8 cellular contexts compared by ENCODE assay signal in genomic region chr12:92144631-92145480, GRCh38. TPM values are rescaled to one million over a fixed set of nuclear protein-coding genes. Genes with fewer than 3 reads are reported as not detected.
DNase-seq lines count a peak whose midpoint lies in the region; ATAC-seq and TF ChIP-seq lines count a peak whose summit lies in the region.

No MANE protein-coding gene starts in this region.

- peak overlapping the region; percentile 9 for H3K4me2 ChIP-seq in fibroblast of lung (ENCODE audit: extremely low read depth, insufficient read depth, low read length)

- no peaks in the 10 kb centered on the region for H3K9me3 Mint-ChIP-seq in activated T-cell treated with anti-CD3 and anti-CD28 coated beads, Interleukin-2, amount 50 U/mL, for 4 hours
- no peaks in the 10 kb centered on the region for H3K9me3 Mint-ChIP-seq in nephron

- no peaks in the 10 kb centered on the region for H3K27me3 ChIP-seq in NT2/D1 (ENCODE audit: insufficient read depth, insufficient read length)
- no peaks in the 10 kb centered on the region for H3K27me3 ChIP-seq in fibroblast of lung (ENCODE audit: control insufficient read depth, insufficient read depth, low read length)

- peak; percentile 81 for DNase-seq in EH (ENCODE audit: low read depth)
- peak; percentile 18 for DNase-seq in NT2/D1 (ENCODE audit: low read depth, low spot score)
- peak; percentile 55 for DNase-seq in activated T-cell treated with anti-CD3 and anti-CD28 coated beads, Interleukin-2, amount 50 U/mL, for 4 hours
- peak; percentile 57 to 74 for DNase-seq in fibroblast of lung (ENCODE audit: low read depth in 2 of 2)
- DNase-seq in stimulated activated naive CD4-positive, alpha-beta T cell treated with Interleukin-2 at 50 U/mL for 16 hours (lab: John Stamatoyannopoulos, UW): peak; percentile 48
- no peak for DNase-seq in GM19238 (ENCODE audit: insufficient read length, low spot score)

- H2AFZ ChIP-seq in fibroblast of lung (ENCODE audit: low read length): no peak overlapping the region

- TF ChIP-seq CTCF in fibroblast of lung (conservative IDR thresholded peaks at IDR 0.05 in 1 of 2, IDR thresholded peaks at IDR 0.05 in 1 of 2; ENCODE audit: low read depth in 1 of 2, low read length in 2 of 2): no peak
- TF ChIP-seq CTCF in nephron (IDR thresholded peaks at IDR 0.05; ENCODE audit: unreplicated experiment in 3 of 3): no peak

- H4K20me1 ChIP-seq in fibroblast of lung (ENCODE audit: control insufficient read depth, extremely low read depth, insufficient read depth, low read length): no peaks in the 10 kb centered on the region

- peaks cover 58% of the 10 kb centered on the region for H3K36me3 Mint-ChIP-seq in activated T-cell treated with anti-CD3 and anti-CD28 coated beads, Interleukin-2, amount 50 U/mL, for 4 hours (ENCODE audit: insufficient read depth)
- H3K36me3 Mint-ChIP-seq in nephron (ENCODE audit: low read depth): peaks cover 46% of the 10 kb centered on the region

- H3K4me1 ChIP-seq in NT2/D1 (ENCODE audit: insufficient read depth, insufficient read length): no peaks in the 10 kb centered on the region
- H3K4me1 ChIP-seq in fibroblast of lung (ENCODE audit: control insufficient read depth, extremely low read depth, insufficient read depth, low read length): no peaks in the 10 kb centered on the region

- H3K27ac Mint-ChIP-seq in nephron: peak overlapping the region; percentile 99 to 100 (median 100)

- H3K4me1 Mint-ChIP-seq in activated T-cell treated with anti-CD3 and anti-CD28 coated beads, Interleukin-2, amount 50 U/mL, for 4 hours (ENCODE audit: low read depth): peaks cover 28% of the 10 kb centered on the region
- H3K4me1 Mint-ChIP-seq in nephron: peaks cover 39% of the 10 kb centered on the region

- ATAC-seq in HG02852 (IDR thresholded peaks at IDR 0.05; ENCODE audit: unreplicated experiment): peak; percentile 0
- peak; percentile 3 to 7 for ATAC-seq in activated T-cell treated with anti-CD3 and anti-CD28 coated beads, Interleukin-2, amount 50 U/mL, for 4 hours

- peaks cover 54% of the 10 kb centered on the region for H3K79me2 ChIP-seq in fibroblast of lung (ENCODE audit: control insufficient read depth, insufficient read depth, low read length)

- peak overlapping the region; percentile 93 for H3K27ac ChIP-seq in fibroblast of lung (ENCODE audit: insufficient read depth, low read length)

- no peaks in the 10 kb centered on the region for H3K27me3 Mint-ChIP-seq in activated T-cell treated with anti-CD3 and anti-CD28 coated beads, Interleukin-2, amount 50 U/mL, for 4 hours (ENCODE audit: low read depth)
- no peaks in the 10 kb centered on the region for H3K27me3 Mint-ChIP-seq in nephron (ENCODE audit: low read depth)

- H3K9ac ChIP-seq in NT2/D1 (ENCODE audit: insufficient read length, low read depth): peak overlapping the region; percentile 96
- H3K9ac ChIP-seq in fibroblast of lung (ENCODE audit: insufficient read depth, low read length): peak overlapping the region; percentile 94

- no peaks in the 10 kb centered on the region for H3K9me3 ChIP-seq in NT2/D1 (ENCODE audit: insufficient read depth, low read length)
- H3K9me3 ChIP-seq in fibroblast of lung (ENCODE audit: control insufficient read depth, insufficient read depth, low read depth, low read length): no peaks in the 10 kb centered on the region

- H3K36me3 ChIP-seq in NT2/D1 (ENCODE audit: insufficient read depth, insufficient read length, low read length): peaks cover 24% of the 10 kb centered on the region
- no peaks in the 10 kb centered on the region for H3K36me3 ChIP-seq in fibroblast of lung (ENCODE audit: control insufficient read depth, insufficient read depth, low read length)

- peak overlapping the region; percentile 92 for H3K4me3 ChIP-seq in NT2/D1 (ENCODE audit: insufficient read length, low read depth)
- peak overlapping the region; percentile 82 to 99 (median 86) for H3K4me3 ChIP-seq in fibroblast of lung (replicated peaks in 1 of 4; ENCODE audit: control extremely low read depth in 1 of 4, insufficient read depth in 1 of 4, low read depth in 3 of 4, low read length in 4 of 4)

- peak overlapping the region; percentile 100 for H3K4me3 Mint-ChIP-seq in activated T-cell treated with anti-CD3 and anti-CD28 coated beads, Interleukin-2, amount 50 U/mL, for 4 hours
- H3K4me3 Mint-ChIP-seq in nephron: peak overlapping the region; percentile 97 to 100 (median 100)

RNA-seq across cellular contexts. Expression of gene BTG1, which starts 0.8 kb away (rescaled TPM):
- 100 to 1,000 TPM; 119 to 204 (median 130) TPM for total RNA-seq in activated T-cell treated with anti-CD3 and anti-CD28 coated beads, Interleukin-2, amount 50 U/mL, for 4 hours
- 13.4 and 18.2 TPM in 2 replicates for total RNA-seq in fibroblast of lung
- polyA plus RNA-seq in fibroblast of lung: 23.1 and 32.2 TPM in 2 replicates
- 30.1 and 33.3 TPM in 2 replicates for polyA plus RNA-seq in fibroblast of lung (2012)
- polyA minus RNA-seq in fibroblast of lung (ENCODE audit: low replicate concordance): 91.7 and 126 TPM in 2 replicates
